ENCODE assay signal across 8 cellular contexts in genomic region chr5:167294861-167295685, GRCh38.
DNase-seq lines count a peak whose midpoint lies in the region; ATAC-seq lines count a peak whose summit lies in the region.

No MANE protein-coding gene starts in this region.

- H3K36me3 Mint-ChIP-seq in activated CD4-positive, alpha-beta T cell treated with anti-CD3 and anti-CD28 coated beads, Interleukin-2, amount 10 ng/mL, durations not matched to agents 7 days and 5 days (ENCODE audit: low read depth), result no peaks in the 10 kb centered on the region

- CTCF ChIA-PET in activated CD4-positive, alpha-beta T cell treated with anti-CD3 and anti-CD28 coated beads, Interleukin-2, amount 10 ng/mL, durations not matched to agents 7 days and 5 days (lab: Charles Lee), result no interaction called here

- H3K79me1 ChIP-seq in trophoblast cell (ENCODE audit: low read length), result no peaks in the 10 kb centered on the region

- H3K27me3 ChIP-seq in SJCRH30, result no peaks in the 10 kb centered on the region
- H3K27me3 ChIP-seq in trophoblast cell (ENCODE audit: insufficient read depth, low read length), result no peaks in the 10 kb centered on the region

- H3K4me1 ChIP-seq in SJCRH30 (peaks cover 33% of the 10 kb centered on the region), trophoblast cell (ENCODE audit: control insufficient read depth in 1 of 2, insufficient read depth in 2 of 2, low read length in 2 of 2) (peaks cover 5 to 6% of the 10 kb centered on the region in 2 experiments)

- H3K14ac ChIP-seq in trophoblast cell (ENCODE audit: low read length), result no peak overlapping the region

- H2AK5ac ChIP-seq in trophoblast cell (ENCODE audit: low read length), result no peak overlapping the region

- H3K36me3 ChIP-seq in SJCRH30 (no peaks in the 10 kb centered on the region), trophoblast cell (ENCODE audit: control insufficient read depth in 1 of 2, insufficient read depth in 2 of 2, low read length in 2 of 2) (no peaks in the 10 kb centered on the region)

- H3K4me3 ChIP-seq in SJCRH30, result peak overlapping the region; percentile 17
- H3K4me3 ChIP-seq in trophoblast cell (ENCODE audit: low read depth, low read length), result no peak overlapping the region

- no peak overlapping the region for H4K91ac ChIP-seq in trophoblast cell (ENCODE audit: low read depth, low read length)

- H3K18ac ChIP-seq in trophoblast cell (ENCODE audit: low read length), result no peak overlapping the region

- no CpG with 5 or more reads among the region's 3 CpGs for WGBS in trophoblast cell (ENCODE audit: extremely low coverage, insufficient coverage, insufficient read length)

- H3K23ac ChIP-seq in trophoblast cell (ENCODE audit: low read length), result no peak overlapping the region

- H3K4me2 ChIP-seq in trophoblast cell (ENCODE audit: low read length), result peak overlapping the region; percentile 40

- H3K27me3 Mint-ChIP-seq in activated CD4-positive, alpha-beta T cell treated with anti-CD3 and anti-CD28 coated beads, Interleukin-2, amount 10 ng/mL, durations not matched to agents 7 days and 5 days, result no peaks in the 10 kb centered on the region

- no peaks in the 10 kb centered on the region for H3K79me2 ChIP-seq in trophoblast cell (ENCODE audit: control insufficient read depth, insufficient read depth, low read length, poor library complexity)

- no peak overlapping the region for H2BK5ac ChIP-seq in trophoblast cell (ENCODE audit: low read depth, low read length, poor library complexity)

- H3K27ac ChIP-seq in SJCRH30 (peak overlapping the region; percentile 92), trophoblast cell (ENCODE audit: low read depth, low read length) (peak overlapping the region; percentile 64)

- peak; percentile 95 for DNase-seq in GM04503 (ENCODE audit: low read depth)
- DNase-seq in SJCRH30, result peak; percentile 77 to 87
- DNase-seq in fibroblast of peridontal ligament (ENCODE audit: extremely low read depth), result peak; percentile 77
- peak in 1 of 2 donors; percentile 20 for DNase-seq in trophoblast cell
- no peak for DNase-seq in activated CD4-positive, alpha-beta T cell treated with anti-CD3 and anti-CD28 coated beads, Interleukin-2, amount 10 ng/mL, durations not matched to agents 7 days and 5 days
- no peak for DNase-seq in stimulated activated naive CD8-positive, alpha-beta T cell treated with anti-CD3 and anti-CD28 coated beads, Interleukin-15, Interleukin-2, amounts not matched to agents 100 U/mL and 50 U/mL, for 24 hours
- no peak for DNase-seq in stimulated activated naive CD4-positive, alpha-beta T cell treated with Interleukin-2 at 50 U/mL for 16 hours (lab: John Stamatoyannopoulos, UW)

- H3K9me3 ChIP-seq in SJCRH30 (replicated peaks) (no peaks in the 10 kb centered on the region), trophoblast cell (ENCODE audit: insufficient read depth, low read depth, low read length) (no peaks in the 10 kb centered on the region)

- H2BK120ac ChIP-seq in trophoblast cell (ENCODE audit: insufficient read depth, low read length, poor library complexity), result no peak overlapping the region

- no peak overlapping the region for H3K27ac Mint-ChIP-seq in activated CD4-positive, alpha-beta T cell treated with anti-CD3 and anti-CD28 coated beads, Interleukin-2, amount 10 ng/mL, durations not matched to agents 7 days and 5 days

- no peak overlapping the region for H2BK12ac ChIP-seq in trophoblast cell (ENCODE audit: low read length)

- H3K4me3 Mint-ChIP-seq in activated CD4-positive, alpha-beta T cell treated with anti-CD3 and anti-CD28 coated beads, Interleukin-2, amount 10 ng/mL, durations not matched to agents 7 days and 5 days, result no peak overlapping the region

- H4K12ac ChIP-seq in trophoblast cell (ENCODE audit: low read depth, low read length), result no peak overlapping the region

- no peak for ATAC-seq in HG03039 (IDR thresholded peaks at IDR 0.05; ENCODE audit: unreplicated experiment)
- no peak for ATAC-seq in stimulated activated naive CD8-positive, alpha-beta T cell treated with anti-CD3 and anti-CD28 coated beads, Interleukin-15, Interleukin-2, amounts not matched to agents 100 U/mL and 50 U/mL, for 24 hours

- peaks cover 3% of the 10 kb centered on the region for H3K9me3 Mint-ChIP-seq in activated CD4-positive, alpha-beta T cell treated with anti-CD3 and anti-CD28 coated beads, Interleukin-2, amount 10 ng/mL, durations not matched to agents 7 days and 5 days

- H4K8ac ChIP-seq in trophoblast cell (ENCODE audit: low read depth, low read length), result no peak overlapping the region

- H3K9ac ChIP-seq in trophoblast cell (ENCODE audit: low read length), result no peak overlapping the region

- H3K4me1 Mint-ChIP-seq in activated CD4-positive, alpha-beta T cell treated with anti-CD3 and anti-CD28 coated beads, Interleukin-2, amount 10 ng/mL, durations not matched to agents 7 days and 5 days, result no peaks in the 10 kb centered on the region

- H2AFZ ChIP-seq in trophoblast cell (ENCODE audit: insufficient read depth, low read length, poor library complexity), result no peak overlapping the region

- POLR2A ChIA-PET in activated CD4-positive, alpha-beta T cell treated with anti-CD3 and anti-CD28 coated beads, Interleukin-2, amount 10 ng/mL, durations not matched to agents 7 days and 5 days (lab: Charles Lee), result no interaction called here

- no peak overlapping the region for H3K4ac ChIP-seq in trophoblast cell (ENCODE audit: low read depth, low read length)

Comparison
In these comparisons a context has a peak if more than half of its experiments do, and no peak if none do; other contexts are left out.
1. DNase-seq: peak in GM04503 (single experiment), SJCRH30 (2 of 2) and fibroblast of peridontal ligament (single experiment); none in activated CD4-positive, alpha-beta T cell treated with anti-CD3 and anti-CD28 coated beads, Interleukin-2, amount 10 ng/mL, durations not matched to agents 7 days and 5 days (single experiment), stimulated activated naive CD8-positive, alpha-beta T cell treated with anti-CD3 and anti-CD28 coated beads, Interleukin-15, Interleukin-2, amounts not matched to agents 100 U/mL and 50 U/mL, for 24 hours (single experiment) and stimulated activated naive CD4-positive, alpha-beta T cell treated with Interleukin-2 at 50 U/mL for 16 hours (single experiment).